In the genomic region with DNA sequence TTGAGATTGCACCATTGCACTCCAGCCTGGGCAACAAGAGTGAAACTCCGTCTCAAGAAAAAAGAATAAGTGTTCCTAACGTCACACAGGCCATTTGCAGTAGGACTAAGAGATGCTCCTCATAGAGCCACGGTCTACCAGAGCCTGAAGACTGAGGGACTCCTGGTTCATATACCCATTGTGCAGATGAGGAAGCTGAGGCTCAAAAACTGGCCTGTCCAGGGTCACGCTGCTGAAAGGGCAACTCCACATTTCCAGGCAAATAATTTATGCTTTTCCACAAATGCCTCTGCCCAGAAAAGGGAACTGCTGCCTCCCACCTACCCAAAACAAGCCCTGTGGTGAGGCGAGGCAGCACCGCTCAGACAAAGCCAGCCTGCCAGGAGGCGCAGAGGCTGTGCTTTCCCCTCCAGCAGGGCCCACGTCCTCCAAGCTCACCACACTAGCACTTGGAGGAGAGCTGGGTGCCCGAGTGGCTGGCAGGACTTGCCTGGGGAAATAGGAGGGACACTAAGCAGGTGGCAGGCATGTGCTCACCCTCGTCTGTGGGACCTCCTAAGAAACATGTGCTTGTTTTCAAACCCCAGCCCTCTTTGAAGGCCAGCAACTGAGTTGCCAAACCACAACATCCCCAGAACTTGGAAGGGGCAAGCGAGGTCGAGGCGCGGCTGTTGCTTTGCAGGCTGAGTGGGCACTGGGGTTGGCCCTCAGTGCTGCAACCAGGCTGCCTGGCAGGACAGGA, we compare ENCODE assay signal across 20 cellular contexts.
DNase-seq lines count a peak whose midpoint lies in the region; ATAC-seq, FAIRE-seq and TF ChIP-seq lines count a peak whose summit lies in the region.
"Had no signal": no experiment of that assay in that cellular context is flagged by ENCODE, and none has a peak within 500 bp of the region (broad histone marks: within the 10 kb centered on the region; RNA-seq: fewer than 3 reads in every experiment).

No MANE protein-coding gene starts in this region.

- DNase-seq in AG08395 (ENCODE audit: low spot score): peak; percentile 13
- peak; percentile 45 for DNase-seq in GM03348 (ENCODE audit: low spot score)
- DNase-seq in astrocyte (ENCODE audit: low read depth): peak; percentile 18
- peak; percentile 30 to 64 for DNase-seq in left lung
- no peak for DNase-seq in NCI-H2227 treated with DMSO at 0.1 percent for 48 hours (lab: John Stamatoyannopoulos, UW)
- DNase-seq in SW 1271 (lab: John Stamatoyannopoulos, UW): no peak
- DNase-seq in frontal cortex (ENCODE audit: low spot score in 2 of 2): no peak
- DNase-seq: activated CD8-positive, alpha-beta T cell treated with anti-CD3 and anti-CD28 coated beads for 36 hours; effector CD4-positive, alpha-beta T cell; gastrocnemius medialis; NCI-H1105 treated with DMSO at 0.1 percent for 48 hours; NCI-H345; nucleus accumbens; stimulated activated CD4-positive, alpha-beta T cell treated with anti-CD3 and anti-CD28 coated beads, Interleukin-12 subunit alpha, Interleukin-12 subunit beta, amount 100 ng/mL, for 4 hours had no signal

- no peak for TF ChIP-seq CTCF in astrocyte (IDR thresholded peaks at IDR 0.05; ENCODE audit: insufficient read depth, low read depth, low read length)
- no peak for TF ChIP-seq CTCF in left lung (IDR thresholded peaks at IDR 0.05)

- no peak overlapping the region for H3K27ac Mint-ChIP-seq in astrocyte (ENCODE audit: unreplicated experiment)
- H3K27ac Mint-ChIP-seq: activated CD8-positive, alpha-beta T cell treated with anti-CD3 and anti-CD28 coated beads for 36 hours; activated T-helper 17 cell treated with anti-CD3 and anti-CD28 coated beads, Interleukin-2, amount 50 U/mL, for 72 hours; mesothelial cell of epicardium had no signal

- H3K4me3 ChIP-seq in astrocyte (ENCODE audit: insufficient read depth, low read depth, low read length) (no peak overlapping the region), left lung (no peak overlapping the region)
- H3K4me3 ChIP-seq: body of pancreas, gastrocnemius medialis, stomach had no signal

- H3K4me1 Mint-ChIP-seq in astrocyte (ENCODE audit: low read depth, unreplicated experiment): peaks cover 10% of the 10 kb centered on the region
- H3K4me1 Mint-ChIP-seq: activated T-helper 17 cell treated with anti-CD3 and anti-CD28 coated beads, Interleukin-2, amount 50 U/mL, for 72 hours had no signal

- H3K27me3 ChIP-seq in astrocyte (ENCODE audit: insufficient read depth, low read length) (no peaks in the 10 kb centered on the region), left lung (no peaks in the 10 kb centered on the region)
- H3K27me3 ChIP-seq: body of pancreas, gastrocnemius medialis, stomach had no signal

- H3K9me3 Mint-ChIP-seq in astrocyte (ENCODE audit: unreplicated experiment): no peaks in the 10 kb centered on the region
- H3K9me3 Mint-ChIP-seq: activated CD8-positive, alpha-beta T cell treated with anti-CD3 and anti-CD28 coated beads for 36 hours; activated T-helper 17 cell treated with anti-CD3 and anti-CD28 coated beads, Interleukin-2, amount 50 U/mL, for 72 hours; mesothelial cell of epicardium had no signal

- peaks cover 6% of the 10 kb centered on the region for H3K36me3 Mint-ChIP-seq in astrocyte (ENCODE audit: low read depth, unreplicated experiment)
- H3K36me3 Mint-ChIP-seq: mesothelial cell of epicardium had no signal

- FAIRE-seq in astrocyte (lab: Jason Lieb, UNC): no peak
- no peak for FAIRE-seq in frontal cortex (lab: Jason Lieb, UNC)
- FAIRE-seq: HTR-8/SVneo had no signal

- H3K9ac ChIP-seq in astrocyte (ENCODE audit: low read length): no peak overlapping the region

- ATAC-seq in left lung (no peak), GM19452 (IDR thresholded peaks at IDR 0.05; ENCODE audit: unreplicated experiment) (no peak)
- ATAC-seq: activated T-helper 17 cell treated with anti-CD3 and anti-CD28 coated beads, Interleukin-2, amount 50 U/mL, for 72 hours; body of pancreas; gastrocnemius medialis had no signal

- H2AFZ ChIP-seq in astrocyte (ENCODE audit: low read depth, low read length): no peak overlapping the region

- H4K20me1 ChIP-seq in astrocyte (ENCODE audit: insufficient read depth, low read length): peaks cover 34% of the 10 kb centered on the region

- H3K4me3 Mint-ChIP-seq in astrocyte (ENCODE audit: unreplicated experiment): no peak overlapping the region
- H3K4me3 Mint-ChIP-seq: activated CD8-positive, alpha-beta T cell treated with anti-CD3 and anti-CD28 coated beads for 36 hours; activated T-helper 17 cell treated with anti-CD3 and anti-CD28 coated beads, Interleukin-2, amount 50 U/mL, for 72 hours; mesothelial cell of epicardium had no signal

- no peak overlapping the region for H3K4me2 ChIP-seq in astrocyte (ENCODE audit: low read length)

- H3K36me3 ChIP-seq in astrocyte (ENCODE audit: insufficient read depth, low read length): no peaks in the 10 kb centered on the region
- no peaks in the 10 kb centered on the region for H3K36me3 ChIP-seq in left lung
- H3K36me3 ChIP-seq: gastrocnemius medialis had no signal

- H3K4me1 ChIP-seq in astrocyte (ENCODE audit: insufficient read depth, low read length): no peaks in the 10 kb centered on the region
- H3K4me1 ChIP-seq in left lung: peaks cover 3 to 9% of the 10 kb centered on the region in 2 donors

- no peaks in the 10 kb centered on the region for H3K79me2 ChIP-seq in astrocyte (ENCODE audit: insufficient read depth, low read length)

- peaks cover 16% of the 10 kb centered on the region for H3K27me3 Mint-ChIP-seq in astrocyte (ENCODE audit: low read depth, unreplicated experiment)
- H3K27me3 Mint-ChIP-seq: activated CD8-positive, alpha-beta T cell treated with anti-CD3 and anti-CD28 coated beads for 36 hours; activated T-helper 17 cell treated with anti-CD3 and anti-CD28 coated beads, Interleukin-2, amount 50 U/mL, for 72 hours had no signal

- intact Hi-C loops in left lung (cut with DNase I): no loop called here

- H3K27ac ChIP-seq in astrocyte (ENCODE audit: low read depth, low read length): no peak overlapping the region
- H3K27ac ChIP-seq in left lung: no peak overlapping the region
- H3K27ac ChIP-seq: body of pancreas, gastrocnemius medialis, stomach had no signal

- H3K9me3 ChIP-seq in astrocyte (ENCODE audit: insufficient read depth, low read depth, low read length) (no peaks in the 10 kb centered on the region), left lung (no peaks in the 10 kb centered on the region)
- H3K9me3 ChIP-seq: body of pancreas, gastrocnemius medialis, stomach had no signal

Comparison
In these comparisons a context has a peak if more than half of its experiments do, and no peak if none do; other contexts are left out.
1. DNase-seq: peak in AG08395 (single experiment), GM03348 (single experiment), astrocyte (single experiment) and left lung (2 of 2); none in NCI-H2227 treated with DMSO at 0.1 percent for 48 hours (single experiment), SW 1271 (0 of 2) and frontal cortex (0 of 2).